8 cellular contexts compared by ENCODE assay signal in genomic region chr16:70251651-70252354, GRCh38. TPM values are rescaled to one million over a fixed set of nuclear protein-coding genes. Genes with fewer than 3 reads are reported as not detected.
DNase-seq lines count a peak whose midpoint lies in the region; ATAC-seq and TF ChIP-seq lines count a peak whose summit lies in the region.

TSS of gene EXOSC6 (minus strand) at chr16:70251940. CDS start at chr16:70251900, 40 bp downstream.

- no peak within 1 kb of the TSS for H2AFZ ChIP-seq in smooth muscle cell (ENCODE audit: low read depth)

- peaks cover 25% of the 10 kb centered on the region for H3K79me2 ChIP-seq in smooth muscle cell (ENCODE audit: low read depth)

- peaks cover 37% of the 10 kb centered on the region for H3F3A ChIP-seq in smooth muscle cell (ENCODE audit: low read depth)

- peak; percentile 92 for TF ChIP-seq CTCF in AG09309 (IDR thresholded peaks at IDR 0.05; ENCODE audit: control insufficient read depth, insufficient read depth, low read depth, low read length, missing control alignments)
- TF ChIP-seq CTCF in VCaP (conservative IDR thresholded peaks at IDR 0.05), result peak; percentile 90
- TF ChIP-seq CTCF in breast epithelium (IDR thresholded peaks at IDR 0.05), result peak; percentile 62 to 83 (median 81)
- peak; percentile 61 for TF ChIP-seq CTCF in smooth muscle cell (IDR thresholded peaks at IDR 0.05; ENCODE audit: borderline replicate concordance, insufficient read depth, poor library complexity, severe bottlenecking)

- 3% methylated on average over 60 of the region's 61 CpGs for WGBS in smooth muscle cell (ENCODE audit: low lambda C conversion rate)

- H3K4me3 ChIP-seq in AG09309 (ENCODE audit: control insufficient read depth, low read depth, low read length), result peak within 1 kb of the TSS; percentile 23
- peak within 1 kb of the TSS; percentile 75 to 96 (median 82) for H3K4me3 ChIP-seq in breast epithelium
- H3K4me3 ChIP-seq in smooth muscle cell, result peak within 1 kb of the TSS; percentile 95

- no peaks in the 10 kb centered on the region for H3K27me3 ChIP-seq in breast epithelium
- H3K27me3 ChIP-seq in smooth muscle cell (ENCODE audit: low read depth), result no peaks in the 10 kb centered on the region

- peak; percentile 83 for ATAC-seq in GM18909 (IDR thresholded peaks at IDR 0.05; ENCODE audit: poor library complexity, unreplicated experiment)
- ATAC-seq in HG03159 (IDR thresholded peaks at IDR 0.05; ENCODE audit: unreplicated experiment), result peak; percentile 86

- peaks cover 57% of the 10 kb centered on the region for H4K20me1 ChIP-seq in smooth muscle cell (ENCODE audit: low read depth)

- intact Hi-C loops in breast epithelium (cut with DNase I; ENCODE audit: low total_unique reads), result no loop called here

- TF ChIP-seq POLR2A in breast epithelium (IDR thresholded peaks at IDR 0.05), result peak; percentile 47

- peak; percentile 53 for DNase-seq in AG09309 (ENCODE audit: low read depth)
- peak; percentile 79 for DNase-seq in NCI-H2196 treated with DMSO at 0.1 percent for 48 hours (lab: John Stamatoyannopoulos, UW; ENCODE audit: unreplicated experiment)
- DNase-seq in breast epithelium (ENCODE audit: low spot score in 2 of 2), result peak; percentile 78 to 88
- DNase-seq in iPS-NIHi7 (ENCODE audit: extremely low spot score), result peak; percentile 95
- peak; percentile 73 for DNase-seq in smooth muscle cell (lab: John Stamatoyannopoulos, UW; ENCODE audit: unreplicated experiment)

- H3K4me1 ChIP-seq in breast epithelium (peaks cover 0 to 5% of the 10 kb centered on the region in 2 donors), smooth muscle cell (ENCODE audit: low read depth) (peaks cover 10% of the 10 kb centered on the region)

- H3K9me3 ChIP-seq in breast epithelium (no peaks in the 10 kb centered on the region), smooth muscle cell (replicated peaks; ENCODE audit: low read depth) (no peaks in the 10 kb centered on the region)

- H3K36me3 ChIP-seq in breast epithelium, result peaks cover 15% of the 10 kb centered on the region
- H3K36me3 ChIP-seq in smooth muscle cell (ENCODE audit: low read depth), result no peaks in the 10 kb centered on the region

- H3K27ac ChIP-seq in VCaP (peak within 1 kb of the TSS; percentile 85), breast epithelium (peak within 1 kb of the TSS; percentile 71 to 90), smooth muscle cell (ENCODE audit: low read depth) (peak within 1 kb of the TSS; percentile 83)

- peak within 1 kb of the TSS; percentile 75 for H3K9ac ChIP-seq in smooth muscle cell (ENCODE audit: low read depth)

- peak within 1 kb of the TSS; percentile 98 for H3K4me2 ChIP-seq in smooth muscle cell

RNA-seq across cellular contexts. Expression of gene EXOSC6, which starts in this region (rescaled TPM):
- total RNA-seq in breast epithelium, result 10 to 100 TPM; 19.7 to 23.2 (median 19.8) TPM
- 10.0 and 10.7 TPM in 2 replicates for total RNA-seq in smooth muscle cell
- polyA plus RNA-seq in smooth muscle cell, result 14.8 and 16.0 TPM in 2 replicates

Comparison
In these comparisons a context has a peak if more than half of its experiments do, and no peak if none do; other contexts are left out.
1. Peak in every context shown above with its lines: DNase-seq, ATAC-seq, H3K4me3 ChIP-seq and H3K27ac ChIP-seq.
2. H3K4me3 ChIP-seq: peak in every context shown above with its lines; median percentile 95 in smooth muscle cell; 82 in breast epithelium; 23 in AG09309.